8 cellular contexts compared by ENCODE assay signal in genomic region chr14:64465208-64465821, GRCh38. TPM values are rescaled to one million over a fixed set of nuclear protein-coding genes. Genes with fewer than 3 reads are reported as not detected.
A peak's percentile ranks its signal among the peaks of the same experiment; 100 is the strongest.
DNase-seq lines count a peak whose midpoint lies in the region; ATAC-seq and TF ChIP-seq lines count a peak whose summit lies in the region.

Gene AKAP5, plus strand, starts transcription at chr14:64465499. Its CDS starts 2,896 bp downstream, at chr14:64468395.

- peak; percentile 85 for ATAC-seq in HG02642 (IDR thresholded peaks at IDR 0.05; ENCODE audit: poor library complexity, unreplicated experiment)

- TF ChIP-seq CTCF in GM13976 (IDR thresholded peaks at IDR 0.05; ENCODE audit: borderline replicate concordance, control extremely low read depth, extremely low read depth, insufficient read depth, missing control alignments) (peak; percentile 13), mesothelial cell of epicardium (IDR thresholded peaks at IDR 0.05; ENCODE audit: unreplicated experiment) (no peak)

- H3K9me3 Mint-ChIP-seq in mesothelial cell of epicardium = no peaks in the 10 kb centered on the region

- H3K4me1 Mint-ChIP-seq in mesothelial cell of epicardium = peaks cover 18% of the 10 kb centered on the region

- H3K36me3 Mint-ChIP-seq in mesothelial cell of epicardium = peaks cover 6% of the 10 kb centered on the region

- H3K4me3 Mint-ChIP-seq in mesothelial cell of epicardium = peak within 1 kb of the TSS; percentile 77

- peak; percentile 81 for DNase-seq in GM13976 (ENCODE audit: low spot score)
- DNase-seq in NCI-H2196 (lab: John Stamatoyannopoulos, UW; ENCODE audit: unreplicated experiment) = peak; percentile 54
- DNase-seq in activated CD4-positive, alpha-beta T cell treated with anti-CD3 and anti-CD28 coated beads, Interleukin-2, amount 50 U/mL, for 48 hours = peak; percentile 48 to 64
- DNase-seq in effector CD4-positive, alpha-beta T cell = peak; percentile 61
- peak; percentile 82 to 86 for DNase-seq in mesothelial cell of epicardium (ENCODE audit: low spot score in 2 of 2, unreplicated experiment in 2 of 2)
- peak; percentile 19 to 48 for DNase-seq in stimulated activated CD8-positive, alpha-beta memory T cell treated with anti-CD3 and anti-CD28 coated beads, Interleukin-15, amount 100 ng/mL, for 4 hours (ENCODE audit: low read depth in 2 of 2)
- no peak for DNase-seq in cerebellar nuclear complex (lab: John Stamatoyannopoulos, UW)

- peak within 1 kb of the TSS; percentile 35 for H3K27ac Mint-ChIP-seq in mesothelial cell of epicardium

- H3K27me3 Mint-ChIP-seq in mesothelial cell of epicardium (ENCODE audit: low read depth) = no peaks in the 10 kb centered on the region

- in situ Hi-C loops in GM13976 (cut with MboI; ENCODE audit: low sequenced_read_pairs, unreplicated experiment) = no loop called here

RNA-seq across cellular contexts. Expression of gene AKAP5, which starts in this region (rescaled TPM):
- 2.0 to 2.1 TPM (median 2.1 TPM) in 3 replicates for total RNA-seq in mesothelial cell of epicardium

Comparison
In these comparisons a context has a peak if more than half of its experiments do, and no peak if none do; other contexts are left out.
1. DNase-seq: peak in GM13976 (single experiment), NCI-H2196 (single experiment), activated CD4-positive, alpha-beta T cell treated with anti-CD3 and anti-CD28 coated beads, Interleukin-2, amount 50 U/mL, for 48 hours (2 of 2), effector CD4-positive, alpha-beta T cell (single experiment), mesothelial cell of epicardium (2 of 2) and stimulated activated CD8-positive, alpha-beta memory T cell treated with anti-CD3 and anti-CD28 coated beads, Interleukin-15, amount 100 ng/mL, for 4 hours (2 of 2); none in cerebellar nuclear complex (0 of 2).